11 cellular contexts compared by ENCODE assay signal in the genomic region with DNA sequence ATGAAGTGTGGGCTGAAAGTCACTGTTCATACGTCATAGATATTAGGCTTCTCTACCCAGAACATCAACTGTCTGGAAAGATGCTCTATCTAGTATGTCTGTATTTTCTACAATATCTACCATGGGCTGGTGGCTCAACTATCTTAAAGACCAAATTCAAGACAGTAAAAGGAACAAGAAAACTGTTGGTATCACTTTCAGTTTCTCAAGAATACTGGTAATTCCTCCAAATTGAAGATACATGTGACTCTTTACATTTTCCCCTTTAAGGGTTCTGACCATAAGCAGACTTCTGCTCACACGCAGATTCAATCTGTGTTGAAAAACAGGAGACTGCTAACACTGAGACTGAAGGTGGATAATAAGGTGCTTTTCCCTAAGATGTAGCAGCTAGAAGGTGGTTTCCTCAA. TPM values are rescaled to one million over a fixed set of nuclear protein-coding genes. Genes with fewer than 3 reads are reported as not detected.
DNase-seq lines count a peak whose midpoint lies in the region; ATAC-seq and TF ChIP-seq lines count a peak whose summit lies in the region.
"Had no signal": no experiment of that assay in that cellular context is flagged by ENCODE, and none has a peak within 500 bp of the region (broad histone marks: within the 10 kb centered on the region; RNA-seq: fewer than 3 reads in every experiment).

No MANE protein-coding gene starts in this region.

- no peak overlapping the region for H2AFZ ChIP-seq in ACC112 (ENCODE audit: low read length, unreplicated experiment)

- peak overlapping the region; percentile 90 for H3K27ac Mint-ChIP-seq in activated naive CD8-positive, alpha-beta T cell treated with anti-CD3 and anti-CD28 coated beads, Interleukin-2, amount 50 U/mL, for 24 hours
- no peak overlapping the region for H3K27ac Mint-ChIP-seq in glutamatergic neuron (ENCODE audit: unreplicated experiment)

- peaks cover 96% of the 10 kb centered on the region for H3K79me2 ChIP-seq in ACC112 (ENCODE audit: control insufficient read depth, insufficient read depth, low read length, unreplicated experiment)

- H3K4me1 Mint-ChIP-seq in activated naive CD8-positive, alpha-beta T cell treated with anti-CD3 and anti-CD28 coated beads, Interleukin-2, amount 50 U/mL, for 24 hours, result peaks cover 94% of the 10 kb centered on the region
- peaks cover 10% of the 10 kb centered on the region for H3K4me1 Mint-ChIP-seq in glutamatergic neuron (ENCODE audit: low read depth, unreplicated experiment)

- peak; percentile 42 for ATAC-seq in GM19328 (IDR thresholded peaks at IDR 0.05; ENCODE audit: unreplicated experiment)
- ATAC-seq in HG03354 (IDR thresholded peaks at IDR 0.05; ENCODE audit: poor library complexity, severe bottlenecking, unreplicated experiment), result peak; percentile 43
- peak; percentile 31 for ATAC-seq in activated naive CD8-positive, alpha-beta T cell treated with anti-CD3 and anti-CD28 coated beads, Interleukin-2, amount 50 U/mL, for 24 hours

- no peak for DNase-seq in activated naive CD8-positive, alpha-beta T cell treated with anti-CD3 and anti-CD28 coated beads, Interleukin-2, amount 50 U/mL, for 24 hours
- DNase-seq in glutamatergic neuron, result no peak
- DNase-seq in anterior cingulate cortex (lab: John Stamatoyannopoulos, UW), result no peak
- DNase-seq in islet precursor cell, result no peak
- no peak for DNase-seq in activated CD8-positive, alpha-beta memory T cell treated with anti-CD3 and anti-CD28 coated beads, Interleukin-2, amount 50 U/mL, for 48 hours
- DNase-seq: NCI-H526, retina had no signal

- H3K36me3 Mint-ChIP-seq in activated naive CD8-positive, alpha-beta T cell treated with anti-CD3 and anti-CD28 coated beads, Interleukin-2, amount 50 U/mL, for 24 hours (ENCODE audit: low read depth), result peaks cover 57% of the 10 kb centered on the region
- H3K36me3 Mint-ChIP-seq in glutamatergic neuron (ENCODE audit: unreplicated experiment), result peaks cover 9% of the 10 kb centered on the region

- H3K4me3 Mint-ChIP-seq in activated naive CD8-positive, alpha-beta T cell treated with anti-CD3 and anti-CD28 coated beads, Interleukin-2, amount 50 U/mL, for 24 hours, result peak overlapping the region; percentile 67
- no peak overlapping the region for H3K4me3 Mint-ChIP-seq in glutamatergic neuron (ENCODE audit: unreplicated experiment)

- H3K27me3 Mint-ChIP-seq in activated naive CD8-positive, alpha-beta T cell treated with anti-CD3 and anti-CD28 coated beads, Interleukin-2, amount 50 U/mL, for 24 hours, result no peaks in the 10 kb centered on the region
- H3K27me3 Mint-ChIP-seq in glutamatergic neuron (ENCODE audit: unreplicated experiment), result no peaks in the 10 kb centered on the region

- no peaks in the 10 kb centered on the region for H3K27me3 ChIP-seq in ACC112 (ENCODE audit: insufficient read depth, low read length)

- H3K9me3 Mint-ChIP-seq in activated naive CD8-positive, alpha-beta T cell treated with anti-CD3 and anti-CD28 coated beads, Interleukin-2, amount 50 U/mL, for 24 hours, result peaks cover 4% of the 10 kb centered on the region
- no peaks in the 10 kb centered on the region for H3K9me3 Mint-ChIP-seq in glutamatergic neuron (ENCODE audit: unreplicated experiment)

- peaks cover 52% of the 10 kb centered on the region for H3K4me1 ChIP-seq in ACC112 (ENCODE audit: control insufficient read depth, insufficient read depth, low read length, unreplicated experiment)

- H3K27ac ChIP-seq in ACC112 (ENCODE audit: low read depth, low read length), result peak overlapping the region; percentile 35
- H3K27ac ChIP-seq: thoracic aorta had no signal

- H3K36me3 ChIP-seq in ACC112 (ENCODE audit: insufficient read depth, low read length), result peaks cover 15% of the 10 kb centered on the region
- H3K36me3 ChIP-seq: thoracic aorta had no signal

- peak overlapping the region; percentile 2; the same call in 1 of the 2 replicates for H3K4me3 ChIP-seq in ACC112 (ENCODE audit: low read depth, low read length)
- H3K4me3 ChIP-seq: thoracic aorta had no signal

- no peak for TF ChIP-seq CTCF in glutamatergic neuron (IDR thresholded peaks at IDR 0.05; ENCODE audit: partially characterized antibody, unreplicated experiment)

RNA-seq across cellular contexts. Expression of a gene that starts 24.2 kb away (rescaled TPM):
- total RNA-seq in glutamatergic neuron (ENCODE audit: unreplicated experiment), result 232 TPM
